13 cellular contexts compared by ENCODE assay signal in the genomic region with DNA sequence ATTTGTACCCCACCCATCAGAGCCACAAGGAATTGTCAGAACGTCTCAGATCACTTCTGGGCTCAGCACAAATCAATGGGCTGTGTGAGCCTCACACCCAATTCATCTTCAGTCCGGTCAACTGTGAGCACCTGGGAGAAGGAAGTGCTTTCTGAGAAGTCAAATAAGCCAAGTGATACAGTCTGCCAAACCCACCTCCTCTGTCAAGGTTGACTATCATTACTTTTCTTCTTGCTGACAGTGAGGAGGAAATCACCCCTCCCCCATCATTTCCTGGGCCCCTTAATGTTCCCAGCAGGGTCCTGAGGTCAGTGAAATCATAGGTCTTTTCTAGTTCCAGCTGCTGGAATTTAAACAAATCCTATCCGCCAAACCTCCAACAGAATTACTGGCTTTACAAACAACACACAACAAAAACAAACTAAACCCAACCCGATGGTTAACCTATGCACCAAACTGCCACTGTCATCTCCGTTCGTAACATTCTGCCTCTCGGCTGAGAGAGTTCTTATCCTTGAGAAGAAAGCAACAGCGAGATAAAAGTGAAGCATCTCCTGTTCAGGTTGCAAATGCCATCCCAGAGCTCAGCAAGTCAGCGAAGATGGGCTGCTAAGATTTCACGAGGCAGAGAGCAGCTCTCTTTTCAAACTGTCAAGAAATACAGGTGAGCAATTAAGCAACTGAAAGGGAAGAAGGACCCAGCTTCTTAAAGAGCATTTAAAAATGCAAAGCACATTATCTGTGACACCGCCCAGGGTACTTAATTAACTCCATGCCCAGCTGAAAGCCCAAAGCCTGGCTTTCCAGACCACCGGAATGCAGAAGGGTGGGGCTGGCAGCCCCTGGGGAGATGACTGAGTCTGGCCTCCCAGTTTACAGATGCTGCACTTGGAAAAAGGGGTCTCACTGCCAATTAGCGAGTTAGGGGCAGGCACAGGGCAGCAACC. TPM values are rescaled to one million over a fixed set of nuclear protein-coding genes. Genes with fewer than 3 reads are reported as not detected.
DNase-seq lines count a peak whose midpoint lies in the region; ATAC-seq and TF ChIP-seq lines count a peak whose summit lies in the region.
"Had no signal": no experiment of that assay in that cellular context is flagged by ENCODE, and none has a peak within 500 bp of the region (broad histone marks: within the 10 kb centered on the region; RNA-seq: fewer than 3 reads in every experiment).

No MANE protein-coding gene starts in this region.

- H3K4me1 Mint-ChIP-seq in activated CD4-positive, alpha-beta T cell treated with anti-CD3 and anti-CD28 coated beads, Interleukin-2, amount 10 ng/mL, durations not matched to agents 7 days and 5 days: peaks cover 34% of the 10 kb centered on the region
- H3K4me1 Mint-ChIP-seq in endothelial cell (ENCODE audit: unreplicated experiment): peaks cover 45% of the 10 kb centered on the region

- peak overlapping the region; percentile 22 for H3K27ac Mint-ChIP-seq in activated CD4-positive, alpha-beta T cell treated with anti-CD3 and anti-CD28 coated beads, Interleukin-2, amount 10 ng/mL, durations not matched to agents 7 days and 5 days
- H3K27ac Mint-ChIP-seq in endothelial cell (ENCODE audit: unreplicated experiment): peak overlapping the region; percentile 59

- H3K9me3 ChIP-seq in neutrophil: no peaks in the 10 kb centered on the region
- H3K9me3 ChIP-seq: ascending aorta, stomach had no signal

- no peaks in the 10 kb centered on the region for H3K27me3 Mint-ChIP-seq in activated CD4-positive, alpha-beta T cell treated with anti-CD3 and anti-CD28 coated beads, Interleukin-2, amount 10 ng/mL, durations not matched to agents 7 days and 5 days
- peaks cover 3% of the 10 kb centered on the region for H3K27me3 Mint-ChIP-seq in endothelial cell (ENCODE audit: unreplicated experiment)

- POLR2A ChIA-PET in activated CD4-positive, alpha-beta T cell treated with anti-CD3 and anti-CD28 coated beads, Interleukin-2, amount 10 ng/mL, durations not matched to agents 7 days and 5 days (lab: Charles Lee): no interaction called here

- no peaks in the 10 kb centered on the region for H3K36me3 ChIP-seq in neutrophil
- H3K36me3 ChIP-seq: stomach had no signal

- no peak overlapping the region for H3K4me3 Mint-ChIP-seq in activated CD4-positive, alpha-beta T cell treated with anti-CD3 and anti-CD28 coated beads, Interleukin-2, amount 10 ng/mL, durations not matched to agents 7 days and 5 days
- no peak overlapping the region for H3K4me3 Mint-ChIP-seq in endothelial cell (ENCODE audit: unreplicated experiment)

- H3K4me1 ChIP-seq in neutrophil (ENCODE audit: control insufficient read depth in 1 of 2, insufficient read depth in 1 of 2, low read depth in 1 of 2, low read length in 1 of 2): peaks cover 71% of the 10 kb centered on the region in 2 experiments
- H3K4me1 ChIP-seq: ascending aorta had no signal

- TF ChIP-seq CTCF in endothelial cell (IDR thresholded peaks at IDR 0.05; ENCODE audit: unreplicated experiment) (no peak), neutrophil (IDR thresholded peaks at IDR 0.05) (no peak)

- no peak overlapping the region for H3K4me3 ChIP-seq in neutrophil (ENCODE audit: low read depth in 1 of 2, low read length in 1 of 2)
- H3K4me3 ChIP-seq: ascending aorta, stomach had no signal

- DNase-seq in activated CD4-positive, alpha-beta T cell treated with anti-CD3 and anti-CD28 coated beads, Interleukin-2, amount 10 ng/mL, durations not matched to agents 7 days and 5 days: no peak
- no peak for DNase-seq in activated CD4-positive, alpha-beta T cell treated with anti-CD3 and anti-CD28 coated beads, Interleukin-2, amount 50 U/mL, for 48 hours
- DNase-seq in NAMALWA (ENCODE audit: low spot score) (peak; percentile 44), endothelial cell (ENCODE audit: low spot score) (no peak)
- DNase-seq: activated CD4-positive, alpha-beta T cell treated with anti-CD3 and anti-CD28 coated beads for 4 hours; NCI-H446 treated with DMSO at 0.1 percent for 48 hours; SHP77 treated with DMSO at 0.1 percent for 48 hours; stomach had no signal

- no peaks in the 10 kb centered on the region for H3K27me3 ChIP-seq in neutrophil
- H3K27me3 ChIP-seq: ascending aorta, stomach had no signal

- CTCF ChIA-PET in activated CD4-positive, alpha-beta T cell treated with anti-CD3 and anti-CD28 coated beads, Interleukin-2, amount 10 ng/mL, durations not matched to agents 7 days and 5 days (lab: Charles Lee): interaction anchor here (0.9 to 1.1 kb wide), 4 partner anchors 8 to 33 kb away, joined by 3 to 4 read pairs (median 3); no protein-coding TSS in a partner anchor

- H3K36me3 Mint-ChIP-seq in activated CD4-positive, alpha-beta T cell treated with anti-CD3 and anti-CD28 coated beads, Interleukin-2, amount 10 ng/mL, durations not matched to agents 7 days and 5 days (ENCODE audit: low read depth): no peaks in the 10 kb centered on the region
- H3K36me3 Mint-ChIP-seq in endothelial cell (ENCODE audit: low read depth, unreplicated experiment): peaks cover 20% of the 10 kb centered on the region

- peak overlapping the region; percentile 85 for H3K27ac ChIP-seq in neutrophil
- H3K27ac ChIP-seq: ascending aorta had no signal

- H3K9me3 Mint-ChIP-seq in activated CD4-positive, alpha-beta T cell treated with anti-CD3 and anti-CD28 coated beads, Interleukin-2, amount 10 ng/mL, durations not matched to agents 7 days and 5 days: no peaks in the 10 kb centered on the region
- H3K9me3 Mint-ChIP-seq in endothelial cell (ENCODE audit: unreplicated experiment): no peaks in the 10 kb centered on the region

- ATAC-seq in GM19467 (IDR thresholded peaks at IDR 0.05; ENCODE audit: unreplicated experiment) (no peak), HG03039 (IDR thresholded peaks at IDR 0.05; ENCODE audit: unreplicated experiment) (no peak), HG03095 (IDR thresholded peaks at IDR 0.05; ENCODE audit: unreplicated experiment) (no peak)

RNA-seq across cellular contexts. Expression of a gene that starts 24.7 kb away (rescaled TPM):
- 1 to 10 TPM; 2.4 TPM for total RNA-seq in activated CD4-positive, alpha-beta T cell treated with anti-CD3 and anti-CD28 coated beads, Interleukin-2, amount 10 ng/mL, durations not matched to agents 7 days and 5 days
- total RNA-seq in endothelial cell (ENCODE audit: unreplicated experiment): 47.6 TPM

Comparison
In these comparisons a context has a peak if more than half of its experiments do, and no peak if none do; other contexts are left out.
1. RNA of a gene that starts 24.7 kb away (total RNA-seq): 47.6 TPM in endothelial cell (single experiment); 2.4 TPM in activated CD4-positive, alpha-beta T cell treated with anti-CD3 and anti-CD28 coated beads, Interleukin-2, amount 10 ng/mL, durations not matched to agents 7 days and 5 days; every median in the first group is over 10 times any median in the second.